Comparison of ENCODE assay signal across 40 cellular contexts in genomic region chr5:111950660-111951059, GRCh38.
DNase-seq lines count a peak whose midpoint lies in the region; ATAC-seq and TF ChIP-seq lines count a peak whose summit lies in the region.
"Had no signal": no experiment of that assay in that cellular context is flagged by ENCODE, and none has a peak within 500 bp of the region (broad histone marks: within the 10 kb centered on the region; RNA-seq: fewer than 3 reads in every experiment).

No MANE protein-coding gene starts in this region.

- no peak overlapping the region for H3K4me2 ChIP-seq in mesendoderm (ENCODE audit: low read length)

- H3K79me1 ChIP-seq in mesendoderm (ENCODE audit: low read length), result no peaks in the 10 kb centered on the region

- DNase-seq in AG08395 (ENCODE audit: low spot score) (peak; percentile 27), HT1080 (ENCODE audit: low read depth) (peak; percentile 53), brain microvascular endothelial cell (peak; percentile 40), myocyte (ENCODE audit: low read depth) (peak; percentile 36), mesendoderm (no peak), posterior cingulate gyrus (no peak), gastrocnemius medialis (no peak)
- DNase-seq in activated naive CD4-positive, alpha-beta T cell (lab: John Stamatoyannopoulos, UW), result no peak
- DNase-seq: 8988T; activated CD4-positive, alpha-beta T cell treated with anti-CD3 and anti-CD28 coated beads for 4 hours; activated CD8-positive, alpha-beta T cell treated with anti-CD3 and anti-CD28 coated beads, Interleukin-2, amount 10 ng/mL, durations not matched to agents 7 days and 5 days; AML-193; amygdala; Calu3; CD4-positive, CD25-positive, alpha-beta regulatory T cell; DND-41; effector CD8-positive, alpha-beta T cell; H7; heart right ventricle; Karpas-422; kidney; left ventricle myocardium superior; MV-4-11; NCI-H146; NCI-H2107; NCI-H446 treated with DMSO at 0.1 percent for 48 hours; NCI-H774; right lobe of liver; SJCRH30; substantia nigra; T-helper 9 cell; trophoblast cell had no signal

- H3K36me3 ChIP-seq in brain microvascular endothelial cell (replicated peaks) (no peaks in the 10 kb centered on the region), mesendoderm (ENCODE audit: control insufficient read depth, insufficient read depth, low read length) (no peaks in the 10 kb centered on the region), gastrocnemius medialis (no peaks in the 10 kb centered on the region)
- H3K36me3 ChIP-seq: cardiac muscle cell, heart right ventricle, prostate gland, right lobe of liver, SJCRH30 had no signal

- no CpG with 5 or more reads among the region's 1 CpG for WGBS in mesendoderm (ENCODE audit: extremely low coverage, insufficient coverage, low lambda C conversion rate)

- H3K27ac ChIP-seq in brain microvascular endothelial cell (peak overlapping the region; percentile 100), mesendoderm (ENCODE audit: low read depth, low read length) (no peak overlapping the region), gastrocnemius medialis (no peak overlapping the region)
- H3K27ac ChIP-seq: cardiac muscle cell, coronary artery, epithelial cell of prostate, heart right ventricle, HL-60, prostate gland, right lobe of liver, SJCRH30, VCaP had no signal

- no peak overlapping the region for H2BK15ac ChIP-seq in mesendoderm (replicated peaks; ENCODE audit: low read depth)

- H3K27me3 ChIP-seq in brain microvascular endothelial cell (replicated peaks), result no peaks in the 10 kb centered on the region
- no peaks in the 10 kb centered on the region for H3K27me3 ChIP-seq in mesendoderm (ENCODE audit: insufficient read depth, low read length, poor library complexity)
- no peaks in the 10 kb centered on the region for H3K27me3 ChIP-seq in gastrocnemius medialis
- H3K27me3 ChIP-seq: cardiac muscle cell, heart right ventricle, right lobe of liver, SJCRH30 had no signal

- no peak overlapping the region for H3K9ac ChIP-seq in mesendoderm (ENCODE audit: low read length)

- no peak overlapping the region for H3K56ac ChIP-seq in mesendoderm (ENCODE audit: low read length)

- H3K79me2 ChIP-seq in mesendoderm (ENCODE audit: control insufficient read depth, insufficient read depth, low read length), result no peaks in the 10 kb centered on the region

- H3K23ac ChIP-seq in mesendoderm (ENCODE audit: low read length), result no peak overlapping the region

- no peak for ATAC-seq in gastrocnemius medialis
- ATAC-seq: activated CD8-positive, alpha-beta T cell treated with anti-CD3 and anti-CD28 coated beads, Interleukin-2, amount 10 ng/mL, durations not matched to agents 7 days and 5 days; activated naive CD4-positive, alpha-beta T cell treated with anti-CD3 and anti-CD28 coated beads, Interleukin-2, amount 50 U/mL, for 72 hours; heart right ventricle; left ventricle myocardium superior; right lobe of liver; stimulated activated effector memory CD8-positive, alpha-beta T cell treated with anti-CD3 and anti-CD28 coated beads, Interleukin-12 subunit alpha, Interleukin-12 subunit beta, amount 100 ng/mL, for 72 hours had no signal

- no peak for TF ChIP-seq CTCF in brain microvascular endothelial cell (IDR thresholded peaks at IDR 0.05; ENCODE audit: low read depth, low read length, missing control alignments)
- TF ChIP-seq CTCF in gastrocnemius medialis (IDR thresholded peaks at IDR 0.05 in 4 of 5, conservative IDR thresholded peaks at IDR 0.05 in 1 of 5), result no peak

- H3K9me3 ChIP-seq in gastrocnemius medialis, result no peaks in the 10 kb centered on the region
- H3K9me3 ChIP-seq: heart right ventricle, prostate gland, right lobe of liver, SJCRH30 had no signal

- H4K8ac ChIP-seq in mesendoderm (ENCODE audit: low read depth, low read length), result no peak overlapping the region

- no peak overlapping the region for H2AK5ac ChIP-seq in mesendoderm (ENCODE audit: low read length)

- H3K4ac ChIP-seq in mesendoderm (ENCODE audit: low read depth, low read length), result no peak overlapping the region

- no peak overlapping the region for H2BK120ac ChIP-seq in mesendoderm (ENCODE audit: low read depth, low read length)

- intact Hi-C loops in posterior cingulate gyrus (cut with DNase I) (no loop called here), gastrocnemius medialis (cut with DNase I; ENCODE audit: low total_unique reads) (no loop called here)

- no peak overlapping the region for H3K18ac ChIP-seq in mesendoderm (ENCODE audit: low read length)

- no peak for TF ChIP-seq POLR2A in gastrocnemius medialis (IDR thresholded peaks at IDR 0.05)

- in situ Hi-C loops in brain microvascular endothelial cell (cut with HindIII; ENCODE audit: low pct_ligation_motif_present, low sequenced_read_pairs), result loop anchor here (25.0 kb wide), 1 partner anchor 213 kb away; no protein-coding TSS in a partner anchor
- in situ Hi-C loops in gastrocnemius medialis (cut with MboI; ENCODE audit: low sequenced_read_pairs in 4 of 4), result no loop called here

- no peak overlapping the region for H4K5ac ChIP-seq in mesendoderm (ENCODE audit: low read length)

- H3K4me3 ChIP-seq in brain microvascular endothelial cell (ENCODE audit: low read depth, low read length) (no peak overlapping the region), mesendoderm (ENCODE audit: low read length) (no peak overlapping the region), gastrocnemius medialis (no peak overlapping the region)
- H3K4me3 ChIP-seq: cardiac muscle cell, coronary artery, heart right ventricle, prostate gland, right lobe of liver, SJCRH30 had no signal

- H2BK5ac ChIP-seq in mesendoderm (ENCODE audit: low read length), result no peak overlapping the region

- H3K4me1 ChIP-seq in mesendoderm (ENCODE audit: control insufficient read depth, low read depth, low read length) (no peaks in the 10 kb centered on the region), gastrocnemius medialis (no peaks in the 10 kb centered on the region)
- H3K4me1 ChIP-seq: prostate gland, right lobe of liver, SJCRH30 had no signal

Comparison
In these comparisons a context has a peak if more than half of its experiments do, and no peak if none do; other contexts are left out.
1. DNase-seq: peak in AG08395 (single experiment), HT1080 (single experiment), brain microvascular endothelial cell (single experiment) and myocyte (single experiment); none in mesendoderm (single experiment), activated naive CD4-positive, alpha-beta T cell (0 of 4), posterior cingulate gyrus (0 of 10) and gastrocnemius medialis (0 of 2).